Comparison of ENCODE assay signal across 8 cellular contexts in genomic region chr12:120944645-120945217, GRCh38.
DNase-seq lines count a peak whose midpoint lies in the region; ATAC-seq and TF ChIP-seq lines count a peak whose summit lies in the region.

No MANE protein-coding gene starts in this region.

- H3K4me3 ChIP-seq in DND-41 (ENCODE audit: low read depth in 1 of 2, low read length in 2 of 2), result no peak overlapping the region
- H3K4me3 ChIP-seq in KMS-11 (IDR thresholded peaks at IDR 0.05; ENCODE audit: insufficient read depth, low read depth, low read length), result no peak overlapping the region
- H3K4me3 ChIP-seq in brain microvascular endothelial cell (ENCODE audit: low read depth, low read length), result no peak overlapping the region

- H3K27ac ChIP-seq in DND-41 (ENCODE audit: low read length) (no peak overlapping the region), KMS-11 (no peak overlapping the region), brain microvascular endothelial cell (no peak overlapping the region)

- peaks cover under 1% of the 10 kb centered on the region for H3K27me3 ChIP-seq in DND-41 (ENCODE audit: insufficient read depth, low read length, poor library complexity)
- no peaks in the 10 kb centered on the region for H3K27me3 ChIP-seq in KMS-11 (ENCODE audit: insufficient read depth, low read depth)
- no peaks in the 10 kb centered on the region for H3K27me3 ChIP-seq in brain microvascular endothelial cell (replicated peaks)

- no peak overlapping the region for H2AFZ ChIP-seq in DND-41 (ENCODE audit: low read depth, low read length)
- H2AFZ ChIP-seq in KMS-11 (ENCODE audit: low read depth), result no peak overlapping the region

- H3K79me2 ChIP-seq in DND-41 (ENCODE audit: insufficient read depth, low read length) (no peaks in the 10 kb centered on the region), KMS-11 (ENCODE audit: insufficient read depth, low read depth) (no peaks in the 10 kb centered on the region)

- H3K9ac ChIP-seq in DND-41 (ENCODE audit: low read depth, low read length) (no peak overlapping the region), KMS-11 (no peak overlapping the region)

- ATAC-seq in DND-41 (ENCODE audit: insufficient read depth, low read depth) (peak; percentile 77; the same call in 2 of the 3 replicates), HG02798 (IDR thresholded peaks at IDR 0.05; ENCODE audit: poor library complexity, unreplicated experiment) (no peak), HG03159 (IDR thresholded peaks at IDR 0.05; ENCODE audit: unreplicated experiment) (no peak)

- no peaks in the 10 kb centered on the region for H4K20me1 ChIP-seq in DND-41 (ENCODE audit: insufficient read depth, low read length)
- no peaks in the 10 kb centered on the region for H4K20me1 ChIP-seq in KMS-11 (ENCODE audit: insufficient read depth)

- DNase-seq in DND-41 (peak; percentile 67), UCSD-AML1 (lab: John Stamatoyannopoulos, UW; ENCODE audit: unreplicated experiment) (peak; percentile 45), brain microvascular endothelial cell (peak; percentile 31), kidney tubule cell (ENCODE audit: low spot score) (peak; percentile 57)
- DNase-seq in stimulated activated CD8-positive, alpha-beta memory T cell treated with anti-CD3 and anti-CD28 coated beads, Interleukin-12 subunit alpha, Interleukin-12 subunit beta, amount 100 ng/mL, for 24 hours (ENCODE audit: extremely low read depth), result peak; percentile 27

- no peaks in the 10 kb centered on the region for H3K4me1 ChIP-seq in DND-41 (ENCODE audit: insufficient read depth, low read length)
- H3K4me1 ChIP-seq in KMS-11 (ENCODE audit: low read depth, poor library complexity, severe bottlenecking), result no peaks in the 10 kb centered on the region

- in situ Hi-C loops in brain microvascular endothelial cell (cut with HindIII; ENCODE audit: low pct_ligation_motif_present, low sequenced_read_pairs), result no loop called here

- H3K36me3 ChIP-seq in DND-41 (ENCODE audit: insufficient read depth, low read length), result no peaks in the 10 kb centered on the region
- no peaks in the 10 kb centered on the region for H3K36me3 ChIP-seq in KMS-11 (ENCODE audit: insufficient read depth)
- H3K36me3 ChIP-seq in brain microvascular endothelial cell (replicated peaks), result no peaks in the 10 kb centered on the region

- H3K9me3 ChIP-seq in DND-41 (ENCODE audit: insufficient read depth, low read length, severe bottlenecking), result no peaks in the 10 kb centered on the region

- H3K4me2 ChIP-seq in DND-41 (ENCODE audit: insufficient read depth, low read length) (no peak overlapping the region), KMS-11 (no peak overlapping the region)

- peak; percentile 75 for TF ChIP-seq CTCF in DND-41 (IDR thresholded peaks at IDR 0.05; ENCODE audit: borderline replicate concordance, extremely low read depth, low read length, poor library complexity, severe bottlenecking)
- TF ChIP-seq CTCF in KMS-11 (conservative IDR thresholded peaks at IDR 0.05; ENCODE audit: low read depth, low read length), result peak; percentile 71
- TF ChIP-seq CTCF in brain microvascular endothelial cell (IDR thresholded peaks at IDR 0.05; ENCODE audit: low read depth, low read length, missing control alignments), result peak; percentile 87
